ENCODE assay signal across 11 cellular contexts in genomic region chr10:71714592-71714991, GRCh38. TPM values are rescaled to one million over a fixed set of nuclear protein-coding genes. Genes with fewer than 3 reads are reported as not detected.
DNase-seq lines count a peak whose midpoint lies in the region; ATAC-seq and TF ChIP-seq lines count a peak whose summit lies in the region.
"Had no signal": no experiment of that assay in that cellular context is flagged by ENCODE, and none has a peak within 500 bp of the region (broad histone marks: within the 10 kb centered on the region; RNA-seq: fewer than 3 reads in every experiment).

No MANE protein-coding gene starts in this region.

- no peak for DNase-seq in activated CD4-positive, alpha-beta T cell treated with anti-CD3 and anti-CD28 coated beads, Interleukin-2, amount 10 ng/mL, durations not matched to agents 24 days and 14 days
- no peak for DNase-seq in activated CD4-positive, alpha-beta T cell treated with anti-CD3 and anti-CD28 coated beads, Interleukin-2, amount 50 U/mL, for 48 hours
- no peak for DNase-seq in adipocyte (ENCODE audit: low read depth)
- peak in 1 of 2 donors; percentile 70 for DNase-seq in suprapubic skin (ENCODE audit: low spot score in 2 of 2)
- DNase-seq in sciatic nerve (ENCODE audit: low spot score) = no peak
- no peak for DNase-seq in NK-92 treated with Interleukin-12 subunit alpha and Interleukin-12 subunit beta, amount 100 ng/mL, for 24 hours (lab: John Stamatoyannopoulos, UW)
- DNase-seq in NCI-H526 (lab: John Stamatoyannopoulos, UW) = no peak
- DNase-seq: activated CD4-positive, CD25-positive, alpha-beta regulatory T cell had no signal

- no peak for TF ChIP-seq CTCF in suprapubic skin (IDR thresholded peaks at IDR 0.05)

- peaks cover 46% of the 10 kb centered on the region for H3K4me1 Mint-ChIP-seq in activated CD4-positive, alpha-beta T cell treated with anti-CD3 and anti-CD28 coated beads, Interleukin-2, amount 10 ng/mL, durations not matched to agents 24 days and 14 days

- intact Hi-C loops in activated CD4-positive, alpha-beta T cell treated with anti-CD3 and anti-CD28 coated beads, Interleukin-2, amount 10 ng/mL, durations not matched to agents 24 days and 14 days (cut with micrococcal nuclease) = no loop called here
- intact Hi-C loops in sciatic nerve (cut with DNase I) = no loop called here

- H3K36me3 ChIP-seq in adipocyte (ENCODE audit: control insufficient read depth, insufficient read depth, low read length, severe bottlenecking) = no peaks in the 10 kb centered on the region
- H3K36me3 ChIP-seq in suprapubic skin = no peaks in the 10 kb centered on the region

- H3K4me3 ChIP-seq in adipocyte (ENCODE audit: low read length) (peak overlapping the region; percentile 67), mononuclear cell (ENCODE audit: low read length) (peak overlapping the region; percentile 41), suprapubic skin (no peak overlapping the region)

- no peaks in the 10 kb centered on the region for H3K27me3 Mint-ChIP-seq in activated CD4-positive, alpha-beta T cell treated with anti-CD3 and anti-CD28 coated beads, Interleukin-2, amount 10 ng/mL, durations not matched to agents 24 days and 14 days

- H3K9me3 Mint-ChIP-seq in activated CD4-positive, alpha-beta T cell treated with anti-CD3 and anti-CD28 coated beads, Interleukin-2, amount 10 ng/mL, durations not matched to agents 24 days and 14 days = no peaks in the 10 kb centered on the region

- no peak for ATAC-seq in sciatic nerve
- ATAC-seq: HCT116 had no signal

- H3K27me3 ChIP-seq in adipocyte (replicated peaks; ENCODE audit: control insufficient read depth, insufficient read depth, low read length) = no peaks in the 10 kb centered on the region
- no peaks in the 10 kb centered on the region for H3K27me3 ChIP-seq in mononuclear cell (ENCODE audit: insufficient read depth, low read length)
- H3K27me3 ChIP-seq in suprapubic skin = no peaks in the 10 kb centered on the region

- WGBS in suprapubic skin = 64% methylated on average over 5 of the region's 5 CpGs

- H3K4me3 Mint-ChIP-seq in activated CD4-positive, alpha-beta T cell treated with anti-CD3 and anti-CD28 coated beads, Interleukin-2, amount 10 ng/mL, durations not matched to agents 24 days and 14 days = peak overlapping the region; percentile 77

- peak overlapping the region; percentile 97 for H3K27ac Mint-ChIP-seq in activated CD4-positive, alpha-beta T cell treated with anti-CD3 and anti-CD28 coated beads, Interleukin-2, amount 10 ng/mL, durations not matched to agents 24 days and 14 days

- no peaks in the 10 kb centered on the region for H3K36me3 Mint-ChIP-seq in activated CD4-positive, alpha-beta T cell treated with anti-CD3 and anti-CD28 coated beads, Interleukin-2, amount 10 ng/mL, durations not matched to agents 24 days and 14 days (ENCODE audit: low read depth)

- no peak for TF ChIP-seq POLR2A in suprapubic skin (IDR thresholded peaks at IDR 0.05)

- peak overlapping the region; percentile 94 for H3K27ac ChIP-seq in suprapubic skin

- H3K4me1 ChIP-seq in adipocyte (ENCODE audit: control insufficient read depth, insufficient read depth, low read length) = peaks cover 47% of the 10 kb centered on the region
- peaks cover 72% of the 10 kb centered on the region for H3K4me1 ChIP-seq in mononuclear cell (ENCODE audit: insufficient read depth, low read length)
- peaks cover 70% of the 10 kb centered on the region for H3K4me1 ChIP-seq in suprapubic skin

- no peaks in the 10 kb centered on the region for H3K9me3 ChIP-seq in adipocyte (ENCODE audit: control insufficient read depth, low read length)
- no peaks in the 10 kb centered on the region for H3K9me3 ChIP-seq in mononuclear cell (ENCODE audit: low read depth, low read length)
- no peaks in the 10 kb centered on the region for H3K9me3 ChIP-seq in suprapubic skin

- no peak for TF ChIP-seq EP300 in suprapubic skin (IDR thresholded peaks at IDR 0.05)

- H3K9ac ChIP-seq in adipocyte (ENCODE audit: low read length) = peak overlapping the region; percentile 86

RNA-seq across cellular contexts. Expression of gene C10orf105, which starts 5.0 kb away (rescaled TPM):
- 0.26 and 0.33 TPM in 2 replicates for total RNA-seq in activated CD4-positive, alpha-beta T cell treated with anti-CD3 and anti-CD28 coated beads, Interleukin-2, amount 10 ng/mL, durations not matched to agents 24 days and 14 days
- 0.31 TPM for total RNA-seq in mononuclear cell
- under 1 TPM in 2 of 4 donors, not detected in 2; 0.17 to 0.48 TPM for total RNA-seq in suprapubic skin
- total RNA-seq in sciatic nerve = 0.53 TPM
- total RNA-seq: G401 had no signal

RNA-seq across cellular contexts. Expression of gene VSIR, which starts 58.7 kb away (rescaled TPM):
- 125 and 131 TPM in 2 replicates for total RNA-seq in activated CD4-positive, alpha-beta T cell treated with anti-CD3 and anti-CD28 coated beads, Interleukin-2, amount 10 ng/mL, durations not matched to agents 24 days and 14 days
- total RNA-seq in mononuclear cell = 240 TPM
- total RNA-seq in suprapubic skin = 10 to 100 TPM; 16.3 to 50.7 (median 33.6) TPM
- 171 TPM for total RNA-seq in sciatic nerve
